16 cellular contexts compared by ENCODE assay signal in genomic region chr17:64157669-64158180, GRCh38. TPM values are rescaled to one million over a fixed set of nuclear protein-coding genes. Genes with fewer than 3 reads are reported as not detected.
A peak's percentile ranks its signal among the peaks of the same experiment; 100 is the strongest.
DNase-seq lines count a peak whose midpoint lies in the region; ATAC-seq and TF ChIP-seq lines count a peak whose summit lies in the region.
"Had no signal": no experiment of that assay in that cellular context is flagged by ENCODE, and none has a peak within 500 bp of the region (broad histone marks: within the 10 kb centered on the region; RNA-seq: fewer than 3 reads in every experiment).

No MANE protein-coding gene starts in this region.

- H3K36me3 ChIP-seq in stomach (peaks cover 0 to 37% (median 26%) of the 10 kb centered on the region in 4 donors), osteoblast (ENCODE audit: insufficient read depth, low read length) (peaks cover 7% of the 10 kb centered on the region)

- H3K27ac ChIP-seq in stomach, result peak overlapping the region in 3 of 5 donors; percentile 12 to 82 (median 79)
- H3K27ac ChIP-seq in osteoblast (ENCODE audit: low read depth, low read length), result no peak overlapping the region
- H3K27ac ChIP-seq: BLaER1 treated with 17β-estradiol and CSF1 and Interleukin-3, amounts not matched to agents 10 nM and 100 nM had no signal

- peak; percentile 25 for DNase-seq in activated T-cell treated with anti-CD3 and anti-CD28 coated beads, Interleukin-2, amount 50 U/mL, for 24 hours
- DNase-seq in activated T-cell treated with anti-CD3 and anti-CD28 coated beads, Interleukin-2, amount 50 U/mL, for 1 hour, result no peak
- DNase-seq in stomach (no peak), MV-4-11 (lab: John Stamatoyannopoulos, UW) (no peak), osteoblast (ENCODE audit: insufficient read length, low spot score, missing footprints) (no peak), iPS-NIHi7 (ENCODE audit: extremely low spot score) (no peak)
- DNase-seq: 8988T, IMR-90, Kasumi-1, NCI-H1417, NCI-H1930, NCI-H2171 treated with DMSO at 0.1 percent for 48 hours, NCI-H510A had no signal

- no peaks in the 10 kb centered on the region for H3K9me3 ChIP-seq in stomach
- no peaks in the 10 kb centered on the region for H3K9me3 ChIP-seq in osteoblast (ENCODE audit: low read depth, low read length)
- H3K9me3 ChIP-seq: BLaER1 treated with 17β-estradiol and CSF1 and Interleukin-3, amounts not matched to agents 10 nM and 100 nM had no signal

- H3K27me3 Mint-ChIP-seq in activated T-cell treated with anti-CD3 and anti-CD28 coated beads, Interleukin-2, amount 50 U/mL, for 24 hours, result no peaks in the 10 kb centered on the region
- H3K27me3 Mint-ChIP-seq in activated T-helper 17 cell treated with anti-CD3 and anti-CD28 coated beads, Interleukin-2, amount 50 U/mL, for 72 hours, result no peaks in the 10 kb centered on the region
- no peaks in the 10 kb centered on the region for H3K27me3 Mint-ChIP-seq in nephron (ENCODE audit: low read depth)

- TF ChIP-seq CTCF in nephron (IDR thresholded peaks at IDR 0.05; ENCODE audit: unreplicated experiment in 3 of 3) (no peak), stomach (IDR thresholded peaks at IDR 0.05) (no peak), osteoblast (IDR thresholded peaks at IDR 0.05; ENCODE audit: extremely low read depth, low read depth, low read length) (no peak)

- ATAC-seq in activated T-helper 17 cell treated with anti-CD3 and anti-CD28 coated beads, Interleukin-2, amount 50 U/mL, for 72 hours (replicated peaks), result no peak

- intact Hi-C loops in stomach (cut with DNase I; ENCODE audit: low total_unique reads), result loop anchor here (10.0 kb wide), 1 partner anchor 107 kb away; the partner anchor contains the start of gene TEX2

- H3K4me3 Mint-ChIP-seq in activated T-cell treated with anti-CD3 and anti-CD28 coated beads, Interleukin-2, amount 50 U/mL, for 24 hours, result no peak overlapping the region
- H3K4me3 Mint-ChIP-seq in activated T-helper 17 cell treated with anti-CD3 and anti-CD28 coated beads, Interleukin-2, amount 50 U/mL, for 72 hours, result no peak overlapping the region
- H3K4me3 Mint-ChIP-seq in nephron, result no peak overlapping the region

- H3K79me2 ChIP-seq in osteoblast (ENCODE audit: insufficient read depth, low read length), result no peaks in the 10 kb centered on the region

- peaks cover 26 to 56% (median 39%) of the 10 kb centered on the region in 4 donors for H3K4me1 ChIP-seq in stomach
- H3K4me1 ChIP-seq in osteoblast (ENCODE audit: insufficient read depth, low read length), result no peaks in the 10 kb centered on the region

- H3K4me3 ChIP-seq in stomach (no peak overlapping the region), osteoblast (ENCODE audit: insufficient read depth, low read length) (no peak overlapping the region)
- H3K4me3 ChIP-seq: BLaER1 treated with 17β-estradiol and CSF1 and Interleukin-3, amounts not matched to agents 10 nM and 100 nM had no signal

- H3K27me3 ChIP-seq in stomach (no peaks in the 10 kb centered on the region), osteoblast (ENCODE audit: insufficient read depth, low read length) (no peaks in the 10 kb centered on the region)
- H3K27me3 ChIP-seq: BLaER1 treated with 17β-estradiol and CSF1 and Interleukin-3, amounts not matched to agents 10 nM and 100 nM had no signal

- no peak overlapping the region for H2AFZ ChIP-seq in osteoblast (ENCODE audit: low read length)

- H4K20me1 ChIP-seq in osteoblast (ENCODE audit: insufficient read depth, low read length), result no peaks in the 10 kb centered on the region
- H4K20me1 ChIP-seq: BLaER1 treated with 17β-estradiol and CSF1 and Interleukin-3, amounts not matched to agents 10 nM and 100 nM had no signal

- H3K27ac Mint-ChIP-seq in activated T-cell treated with anti-CD3 and anti-CD28 coated beads, Interleukin-2, amount 50 U/mL, for 24 hours, result no peak overlapping the region
- peak overlapping the region; percentile 25 for H3K27ac Mint-ChIP-seq in activated T-helper 17 cell treated with anti-CD3 and anti-CD28 coated beads, Interleukin-2, amount 50 U/mL, for 72 hours
- H3K27ac Mint-ChIP-seq in nephron, result peak overlapping the region; percentile 87 to 99 (median 97)

- no peak for TF ChIP-seq POLR2A in stomach (IDR thresholded peaks at IDR 0.05)

- no peaks in the 10 kb centered on the region for H3K9me3 Mint-ChIP-seq in activated T-cell treated with anti-CD3 and anti-CD28 coated beads, Interleukin-2, amount 50 U/mL, for 24 hours
- no peaks in the 10 kb centered on the region for H3K9me3 Mint-ChIP-seq in activated T-helper 17 cell treated with anti-CD3 and anti-CD28 coated beads, Interleukin-2, amount 50 U/mL, for 72 hours
- no peaks in the 10 kb centered on the region for H3K9me3 Mint-ChIP-seq in nephron

- peaks cover 35% of the 10 kb centered on the region for H3K36me3 Mint-ChIP-seq in activated T-cell treated with anti-CD3 and anti-CD28 coated beads, Interleukin-2, amount 50 U/mL, for 24 hours (ENCODE audit: low read depth)
- peaks cover 19% of the 10 kb centered on the region for H3K36me3 Mint-ChIP-seq in activated T-helper 17 cell treated with anti-CD3 and anti-CD28 coated beads, Interleukin-2, amount 50 U/mL, for 72 hours (ENCODE audit: low read depth)
- H3K36me3 Mint-ChIP-seq in nephron (ENCODE audit: low read depth), result peaks cover 7% of the 10 kb centered on the region

- H3K4me2 ChIP-seq in osteoblast (ENCODE audit: insufficient read depth, low read length), result no peak overlapping the region

- no peak for TF ChIP-seq EP300 in stomach (IDR thresholded peaks at IDR 0.05)

- H3K4me1 Mint-ChIP-seq in activated T-cell treated with anti-CD3 and anti-CD28 coated beads, Interleukin-2, amount 50 U/mL, for 24 hours (ENCODE audit: low read depth), result no peaks in the 10 kb centered on the region
- no peaks in the 10 kb centered on the region for H3K4me1 Mint-ChIP-seq in activated T-helper 17 cell treated with anti-CD3 and anti-CD28 coated beads, Interleukin-2, amount 50 U/mL, for 72 hours
- H3K4me1 Mint-ChIP-seq in nephron, result peaks cover 82% of the 10 kb centered on the region

- WGBS in stomach, 5 donors, result 81 to 93% (median 86%) methylated on average over 2 of the region's 2 CpGs

RNA-seq across cellular contexts. Expression of gene ERN1, which starts 27.8 kb away (rescaled TPM):
- total RNA-seq in activated T-helper 17 cell treated with anti-CD3 and anti-CD28 coated beads, Interleukin-2, amount 50 U/mL, for 72 hours, result 10 to 100 TPM; 42.2 to 93.3 TPM
- total RNA-seq in stomach, result 10 to 100 TPM; 23.7 to 76.4 (median 33.8) TPM
- 1 to 10 TPM; 4.1 to 6.4 (median 6.1) TPM for polyA plus RNA-seq in stomach
- 12.1 and 12.7 TPM in 2 replicates for total RNA-seq in osteoblast
